In genomic region chr16:14569213-14569612, GRCh38 we compare ENCODE assay signal across 20 cellular contexts.
"Had no signal": no experiment of that assay in that cellular context is flagged by ENCODE, and none has a peak within 500 bp of the region (broad histone marks: within the 10 kb centered on the region; RNA-seq: fewer than 3 reads in every experiment).

No MANE protein-coding gene starts in this region.

- H3K27ac ChIP-seq: dorsolateral prefrontal cortex, gastrocnemius medialis, heart right ventricle, left lung, lower lobe of right lung, psoas muscle, right lobe of liver, tibial artery had no signal

- H3K9me3 ChIP-seq: gastrocnemius medialis, left lung, lower lobe of right lung, psoas muscle, right lobe of liver, tibial artery had no signal

- H3K4me3 ChIP-seq: dorsolateral prefrontal cortex, gastrocnemius medialis, heart right ventricle, left lung, lower lobe of right lung, psoas muscle, right lobe of liver, tibial artery had no signal

- ATAC-seq: esophagus mucosa; gastrocnemius medialis; heart right ventricle; left lung; lower lobe of right lung; naive thymus-derived CD4-positive, alpha-beta T cell; psoas muscle; right lobe of liver; stimulated activated memory B cell treated with anti-CD40 and anti-IgM and Interleukin-4, amounts not matched to agents 10 μg/mL and 1 μg/mL and 100 μg/mL, for 72 hours had no signal

- H3K4me1 ChIP-seq: tibial artery had no signal

- H3K27ac Mint-ChIP-seq: memory B cell; mesothelial cell of epicardium; nephron progenitor cell; stimulated activated memory B cell treated with anti-CD40 and anti-IgM and Interleukin-4, amounts not matched to agents 10 μg/mL and 1 μg/mL and 100 μg/mL, for 72 hours; stimulated activated naive CD8-positive, alpha-beta T cell treated with anti-CD3 and anti-CD28 coated beads, Interleukin-15, Interleukin-2, amounts not matched to agents 100 ng/mL and 50 ng/mL, for 24 hours had no signal

- H3K36me3 ChIP-seq: gastrocnemius medialis, right lobe of liver had no signal

- DNase-seq: cortex of kidney; dorsolateral prefrontal cortex; effector CD8-positive, alpha-beta T cell; gastrocnemius medialis; heart right ventricle; islet precursor cell; left lung; lower lobe of right lung; naive thymus-derived CD4-positive, alpha-beta T cell; nephron progenitor cell; psoas muscle; retina; right lobe of liver; stimulated activated CD4-positive, alpha-beta T cell treated with anti-CD3 and anti-CD28 coated beads, Interleukin-4, amount 100 ng/mL, for 1 hour; tibial artery had no signal

- H3K4me3 Mint-ChIP-seq: memory B cell; mesothelial cell of epicardium; naive thymus-derived CD4-positive, alpha-beta T cell; nephron progenitor cell; stimulated activated memory B cell treated with anti-CD40 and anti-IgM and Interleukin-4, amounts not matched to agents 10 μg/mL and 1 μg/mL and 100 μg/mL, for 72 hours; stimulated activated naive CD8-positive, alpha-beta T cell treated with anti-CD3 and anti-CD28 coated beads, Interleukin-15, Interleukin-2, amounts not matched to agents 100 ng/mL and 50 ng/mL, for 24 hours had no signal

- H3K27me3 ChIP-seq: dorsolateral prefrontal cortex, gastrocnemius medialis, heart right ventricle, left lung, right lobe of liver, tibial artery had no signal

- H3K27me3 Mint-ChIP-seq: memory B cell; naive thymus-derived CD4-positive, alpha-beta T cell; stimulated activated memory B cell treated with anti-CD40 and anti-IgM and Interleukin-4, amounts not matched to agents 10 μg/mL and 1 μg/mL and 100 μg/mL, for 72 hours; stimulated activated naive CD8-positive, alpha-beta T cell treated with anti-CD3 and anti-CD28 coated beads, Interleukin-15, Interleukin-2, amounts not matched to agents 100 ng/mL and 50 ng/mL, for 24 hours had no signal

- H3K9me3 Mint-ChIP-seq: memory B cell; stimulated activated memory B cell treated with anti-CD40 and anti-IgM and Interleukin-4, amounts not matched to agents 10 μg/mL and 1 μg/mL and 100 μg/mL, for 72 hours; stimulated activated naive CD8-positive, alpha-beta T cell treated with anti-CD3 and anti-CD28 coated beads, Interleukin-15, Interleukin-2, amounts not matched to agents 100 ng/mL and 50 ng/mL, for 24 hours had no signal
